Comparison of ENCODE assay signal across 22 cellular contexts in genomic region chr17:32610027-32610650, GRCh38.
A peak's percentile ranks its signal among the peaks of the same experiment; 100 is the strongest.
DNase-seq lines count a peak whose midpoint lies in the region; TF ChIP-seq lines count a peak whose summit lies in the region.
"Had no signal": no experiment of that assay in that cellular context is flagged by ENCODE, and none has a peak within 500 bp of the region (broad histone marks: within the 10 kb centered on the region; RNA-seq: fewer than 3 reads in every experiment).

No MANE protein-coding gene starts in this region.

- H2BK15ac ChIP-seq in neuronal stem cell (ENCODE audit: low read length), result no peak overlapping the region

- H2BK120ac ChIP-seq in neuronal stem cell (ENCODE audit: low read depth, low read length), result no peak overlapping the region

- H3K27ac ChIP-seq in neuronal stem cell (replicated peaks; ENCODE audit: low read length), result no peak overlapping the region
- H3K27ac ChIP-seq: RWPE1 had no signal

- no peak overlapping the region for H3K23ac ChIP-seq in neuronal stem cell (ENCODE audit: low read depth, low read length, poor library complexity)

- no peak overlapping the region for H4K91ac ChIP-seq in neuronal stem cell (ENCODE audit: low read depth, low read length, poor library complexity)

- H3K4ac ChIP-seq in neuronal stem cell (ENCODE audit: low read length), result no peak overlapping the region

- H3K9ac ChIP-seq in neuronal stem cell (ENCODE audit: low read depth, low read length, poor library complexity), result no peak overlapping the region

- H3K36me3 ChIP-seq in neuronal stem cell (replicated peaks in 1 of 2; ENCODE audit: control insufficient read depth in 2 of 2, insufficient read depth in 2 of 2, low read length in 2 of 2), result no peaks in the 10 kb centered on the region
- H3K36me3 ChIP-seq: BE2C had no signal

- peaks cover 0 to 5% of the 10 kb centered on the region in 2 donors for H3K4me1 ChIP-seq in neuronal stem cell (ENCODE audit: control insufficient read depth in 2 of 2, insufficient read depth in 1 of 2, low read depth in 1 of 2, low read length in 2 of 2)
- H3K4me1 ChIP-seq: BE2C had no signal

- no peak overlapping the region for H2BK12ac ChIP-seq in neuronal stem cell (ENCODE audit: low read length)

- H2AFZ ChIP-seq in neuronal stem cell (ENCODE audit: low read length), result no peak overlapping the region

- H2AK5ac ChIP-seq in neuronal stem cell (ENCODE audit: low read depth, low read length), result no peak overlapping the region

- no peak overlapping the region for H3K18ac ChIP-seq in neuronal stem cell (ENCODE audit: low read length)

- DNase-seq in NCI-H2171 treated with DMSO at 0.1 percent for 48 hours (lab: John Stamatoyannopoulos, UW) (peak; percentile 13), NCI-H2171 (lab: John Stamatoyannopoulos, UW) (no peak), NCI-H69 (lab: John Stamatoyannopoulos, UW) (peak; percentile 91), ecto neural progenitor cell (ENCODE audit: low spot score) (peak; percentile 57), neuronal stem cell (ENCODE audit: low spot score) (peak; percentile 24), GM13977 (ENCODE audit: low spot score) (no peak), retina (no peak), NCI-H345 treated with DMSO at 0.1 percent for 48 hours (lab: John Stamatoyannopoulos, UW; ENCODE audit: unreplicated experiment) (no peak)
- DNase-seq: 8988T; BE2C; CD4-positive, CD25-positive, alpha-beta regulatory T cell; COR-L47; DMS153; NCI-H1092 treated with DMSO at 0.1 percent for 48 hours; NCI-H1694; NCI-H226; NCI-H526 treated with DMSO at 0.1 percent for 48 hours; SIG-M5; T-cell had no signal

- H3K4me3 ChIP-seq in neuronal stem cell (ENCODE audit: low read length in 2 of 2), result no peak overlapping the region
- H3K4me3 ChIP-seq: GM12878, K562 had no signal

- no CpG with 5 or more reads among the region's 6 CpGs for WGBS in neuronal stem cell (ENCODE audit: extremely low coverage in 2 of 2, insufficient read length in 2 of 2, insufficient replicate concordance in 1 of 2), 2 donors

- peaks cover 0 to 3% (median 2%) of the 10 kb centered on the region in 3 experiments for H3K27me3 ChIP-seq in neuronal stem cell (ENCODE audit: control insufficient read depth in 3 of 3, insufficient read depth in 3 of 3, low read depth in 1 of 3, low read length in 3 of 3)
- H3K27me3 ChIP-seq: BE2C had no signal

- no peak overlapping the region for H3K14ac ChIP-seq in neuronal stem cell (ENCODE audit: low read length)

- no peak overlapping the region for H4K8ac ChIP-seq in neuronal stem cell (ENCODE audit: low read depth, low read length)

- H3K9me3 ChIP-seq in neuronal stem cell (replicated peaks in 1 of 2; ENCODE audit: control insufficient read depth in 2 of 2, insufficient read depth in 1 of 2, low read depth in 1 of 2, low read length in 2 of 2), result peaks cover 2 to 3% of the 10 kb centered on the region in 2 donors
- H3K9me3 ChIP-seq: BE2C had no signal

- H2BK5ac ChIP-seq in neuronal stem cell (ENCODE audit: low read length), result no peak overlapping the region

- no peak for TF ChIP-seq CTCF in GM13977 (IDR thresholded peaks at IDR 0.05; ENCODE audit: extremely low read depth, insufficient read depth, missing control alignments)

- in situ Hi-C loops in GM13977 (cut with MboI; ENCODE audit: low pct_unique_long_range_greater_than_20kb, low sequenced_read_pairs, unreplicated experiment), result loop anchor here (25.0 kb wide), 1 partner anchor 123 kb away; the partner anchor contains the start of gene CDK5R1

- H3K79me1 ChIP-seq in neuronal stem cell (ENCODE audit: low read depth, low read length), result no peaks in the 10 kb centered on the region

- no peak overlapping the region for H3K4me2 ChIP-seq in neuronal stem cell (ENCODE audit: insufficient read depth, low read length, poor library complexity, severe bottlenecking)

Comparison
In these comparisons a context has a peak if more than half of its experiments do, and no peak if none do; other contexts are left out.
1. DNase-seq: peak in NCI-H2171 treated with DMSO at 0.1 percent for 48 hours (single experiment), NCI-H69 (single experiment), ecto neural progenitor cell (single experiment) and neuronal stem cell (single experiment); none in NCI-H2171 (single experiment), GM13977 (single experiment), retina (single experiment) and NCI-H345 treated with DMSO at 0.1 percent for 48 hours (single experiment).